Comparison of ENCODE assay signal across 2 cellular contexts in genomic region chr2:176742271-176742670, GRCh38.
TF ChIP-seq lines count a peak whose summit lies in the region.

No MANE protein-coding gene starts in this region.

TF ChIP-seq in SK-N-SH, 30 proteins besides CTCF, POLR2A, EP300 and RAD21 (continued from another document):
- TF ChIP-seq PBX3 (IDR thresholded peaks at IDR 0.05) (no peak), IRF3 (IDR thresholded peaks at IDR 0.05; ENCODE audit: low read depth, low read length) (no peak), USF1 (IDR thresholded peaks at IDR 0.05; ENCODE audit: borderline replicate concordance, low read depth) (no peak), POLR2AphosphoS5 (IDR thresholded peaks at IDR 0.05; ENCODE audit: low read depth, low read length) (no peak), REST (IDR thresholded peaks at IDR 0.05; ENCODE audit: low read depth, low read length) (no peak), FOXM1 (IDR thresholded peaks at IDR 0.05; ENCODE audit: low read depth) (no peak), GABPA (IDR thresholded peaks at IDR 0.05; ENCODE audit: low read depth) (no peak), MAX (IDR thresholded peaks at IDR 0.05; ENCODE audit: low read depth) (no peak), ELF1 (IDR thresholded peaks at IDR 0.05) (no peak), TAF1 (IDR thresholded peaks at IDR 0.05; ENCODE audit: borderline replicate concordance, low read depth, low read length) (no peak), MEF2A (IDR thresholded peaks at IDR 0.05; ENCODE audit: borderline replicate concordance, low read depth) (no peak), USF2 (IDR thresholded peaks at IDR 0.05; ENCODE audit: borderline replicate concordance, low read depth, low read length) (no peak), FOSL2 (IDR thresholded peaks at IDR 0.05; ENCODE audit: borderline replicate concordance, low read depth) (no peak), FOXJ3 (CRISPR knock-in tag; IDR thresholded peaks at IDR 0.05) (no peak), TEAD4 (IDR thresholded peaks at IDR 0.05; ENCODE audit: borderline replicate concordance, insufficient read depth) (no peak), SMC3 (IDR thresholded peaks at IDR 0.05; ENCODE audit: low read depth, low read length) (no peak), NFIC (IDR thresholded peaks at IDR 0.05; ENCODE audit: borderline replicate concordance) (no peak)

TF ChIP-seq in H1, 55 proteins besides CTCF, POLR2A, EP300 and RAD21 (continued from another document):
- no peak for TF ChIP-seq FOSL1 (IDR thresholded peaks at IDR 0.05; ENCODE audit: insufficient read depth, low read depth, low read length)
- no peak for TF ChIP-seq CBX5 (IDR thresholded peaks at IDR 0.05; ENCODE audit: low read depth, low read length)
- no peak for TF ChIP-seq POU5F1 (IDR thresholded peaks at IDR 0.05; ENCODE audit: low read depth, low read length)
- no peak for TF ChIP-seq POLR2AphosphoS5 (IDR thresholded peaks at IDR 0.05; ENCODE audit: low read depth, low read length)
- no peak for TF ChIP-seq GTF2F1 (IDR thresholded peaks at IDR 0.05; ENCODE audit: borderline replicate concordance, low read depth, low read length)
- no peak for TF ChIP-seq BCL11A (IDR thresholded peaks at IDR 0.05; ENCODE audit: low read depth in 2 of 2, low read length in 2 of 2)
- no peak for TF ChIP-seq TEAD4 (IDR thresholded peaks at IDR 0.05; ENCODE audit: low read depth, low read length)
- no peak for TF ChIP-seq EGR1 (IDR thresholded peaks at IDR 0.05; ENCODE audit: borderline replicate concordance, low read depth, low read length)
- no peak for TF ChIP-seq ATF3 (IDR thresholded peaks at IDR 0.05; ENCODE audit: insufficient read depth, low read depth, low read length)
- TF ChIP-seq TCF12 (IDR thresholded peaks at IDR 0.05; ENCODE audit: low read depth, low read length), result no peak
- TF ChIP-seq ATF2 (IDR thresholded peaks at IDR 0.05; ENCODE audit: low read length), result no peak
- no peak for TF ChIP-seq RFX5 (IDR thresholded peaks at IDR 0.05; ENCODE audit: borderline replicate concordance, low read depth, low read length)
- TF ChIP-seq JUND (IDR thresholded peaks at IDR 0.05; ENCODE audit: low read length), result no peak
- no peak for TF ChIP-seq TBP (IDR thresholded peaks at IDR 0.05; ENCODE audit: low read depth, low read length)
- TF ChIP-seq RBBP5 (IDR thresholded peaks at IDR 0.05; ENCODE audit: borderline replicate concordance, low read depth, low read length), result no peak
